10 cellular contexts compared by ENCODE assay signal in the genomic region with DNA sequence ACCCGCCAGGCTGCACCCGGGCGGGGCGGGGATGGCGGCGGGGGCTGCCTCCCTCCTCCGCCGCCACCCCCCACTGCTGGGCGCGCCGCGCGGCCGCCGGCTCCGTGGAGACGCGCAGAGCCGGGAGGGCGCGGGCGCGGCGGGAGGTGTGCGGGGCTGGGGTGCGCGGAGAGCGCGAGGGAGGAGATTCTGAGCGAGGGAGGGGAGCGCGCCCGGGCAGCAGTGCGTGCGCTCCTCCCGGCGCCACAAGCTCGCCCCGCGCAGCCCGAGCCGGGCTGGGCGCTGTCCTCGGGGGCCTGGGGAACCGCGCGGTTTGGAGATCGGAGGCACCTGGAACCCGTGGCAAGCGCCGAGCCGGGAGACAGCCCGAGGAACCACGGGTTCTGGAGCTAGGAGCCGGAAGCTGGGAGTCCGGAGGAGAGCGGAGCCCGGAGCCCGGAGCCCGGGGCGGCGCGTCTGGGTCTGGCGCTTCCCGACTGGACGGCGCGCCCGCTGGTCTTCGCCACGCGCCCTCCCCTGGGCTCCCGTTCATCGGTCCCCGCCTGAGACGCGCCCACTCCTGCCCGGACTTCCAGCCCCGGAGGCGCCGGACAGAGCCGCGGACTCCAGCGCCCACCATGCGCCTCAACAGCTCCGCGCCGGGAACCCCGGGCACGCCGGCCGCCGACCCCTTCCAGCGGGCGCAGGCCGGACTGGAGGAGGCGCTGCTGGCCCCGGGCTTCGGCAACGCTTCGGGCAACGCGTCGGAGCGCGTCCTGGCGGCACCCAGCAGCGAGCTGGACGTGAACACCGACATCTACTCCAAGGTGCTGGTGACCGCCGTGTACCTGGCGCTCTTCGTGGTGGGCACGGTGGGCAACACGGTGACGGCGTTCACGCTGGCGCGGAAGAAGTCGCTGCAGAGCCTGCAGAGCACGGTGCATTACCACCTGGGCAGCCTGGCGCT. TPM values are rescaled to one million over a fixed set of nuclear protein-coding genes. Genes with fewer than 3 reads are reported as not detected.
DNase-seq lines count a peak whose midpoint lies in the region; ATAC-seq, FAIRE-seq and TF ChIP-seq lines count a peak whose summit lies in the region.
"Had no signal": no experiment of that assay in that cellular context is flagged by ENCODE, and none has a peak within 500 bp of the region (broad histone marks: within the 10 kb centered on the region; RNA-seq: fewer than 3 reads in every experiment).

Gene NTSR1, plus strand, starts transcription at position 246 of the 946 bp plus-strand sequence. Its CDS starts 372 bp downstream, at position 618.

- TF ChIP-seq POLR2A in uterus (IDR thresholded peaks at IDR 0.05) (no peak), tibial nerve (IDR thresholded peaks at IDR 0.05) (no peak)

- H3K4me1 ChIP-seq in lower lobe of right lung (peaks cover 13% of the 10 kb centered on the region), uterus (no peaks in the 10 kb centered on the region), tibial nerve (peaks cover 0 to 27% (median 0%) of the 10 kb centered on the region in 4 donors)

- peak within 1 kb of the TSS; percentile 79 for H3K4me3 Mint-ChIP-seq in CD4-positive, alpha-beta T cell
- peak within 1 kb of the TSS; percentile 65 for H3K4me3 Mint-ChIP-seq in MCF 10A (ENCODE audit: unreplicated experiment)

- H3K36me3 ChIP-seq in lower lobe of right lung (no peaks in the 10 kb centered on the region), uterus (no peaks in the 10 kb centered on the region), tibial nerve (no peaks in the 10 kb centered on the region)

- WGBS in tibial nerve, 2 donors, result 10 to 13% methylated on average over 22 to 117 of the region's 124 CpGs

- no peaks in the 10 kb centered on the region for H3K36me3 Mint-ChIP-seq in CD4-positive, alpha-beta T cell (ENCODE audit: low read depth)
- H3K36me3 Mint-ChIP-seq in MCF 10A (ENCODE audit: insufficient read depth, unreplicated experiment), result no peaks in the 10 kb centered on the region
- H3K36me3 Mint-ChIP-seq: activated naive CD4-positive, alpha-beta T cell treated with anti-CD3 and anti-CD28 coated beads, Interleukin-2, amount 50 U/mL, for 72 hours had no signal

- no peaks in the 10 kb centered on the region for H3K9me3 ChIP-seq in CD4-positive, alpha-beta T cell (ENCODE audit: control insufficient read depth, low read length)
- no peaks in the 10 kb centered on the region for H3K9me3 ChIP-seq in lower lobe of right lung
- H3K9me3 ChIP-seq in uterus, result no peaks in the 10 kb centered on the region
- peaks cover 0 to under 1% (median 0%) of the 10 kb centered on the region in 4 donors for H3K9me3 ChIP-seq in tibial nerve

- peak; percentile 94 for FAIRE-seq in HTR-8/SVneo (lab: Jason Lieb, UNC)

- no peak for DNase-seq in CD4-positive, alpha-beta T cell
- DNase-seq in HTR-8/SVneo (ENCODE audit: insufficient read length, low spot score), result no peak
- DNase-seq in MCF 10A (ENCODE audit: unreplicated experiment), result no peak
- DNase-seq in lower lobe of right lung, result no peak
- DNase-seq in uterus, result no peak
- DNase-seq in RKO (ENCODE audit: low spot score), result no peak
- DNase-seq in tibial nerve (ENCODE audit: low spot score in 2 of 2), result no peak
- no peak for DNase-seq in NCI-H510A treated with DMSO at 0.1 percent for 48 hours (lab: John Stamatoyannopoulos, UW)
- DNase-seq: NCI-H1930 had no signal

- no peaks in the 10 kb centered on the region for H3K9me3 Mint-ChIP-seq in CD4-positive, alpha-beta T cell
- no peaks in the 10 kb centered on the region for H3K9me3 Mint-ChIP-seq in MCF 10A (ENCODE audit: unreplicated experiment)
- H3K9me3 Mint-ChIP-seq: activated naive CD4-positive, alpha-beta T cell treated with anti-CD3 and anti-CD28 coated beads, Interleukin-2, amount 50 U/mL, for 72 hours had no signal

- peak within 1 kb of the TSS; percentile 17 for H3K4me3 ChIP-seq in lower lobe of right lung
- H3K4me3 ChIP-seq in uterus, result no peak within 1 kb of the TSS
- H3K4me3 ChIP-seq in tibial nerve, result peak within 1 kb of the TSS in 1 of 4 donors; percentile 10

- POLR2A ChIA-PET in CD4-positive, alpha-beta T cell (lab: Charles Lee), result interaction anchor here (1.9 to 4.3 kb wide), 2 partner anchors 31 to 86 kb away, joined by 9 to 17 read pairs; partner anchors contain the start of gene MRGBP
- POLR2A ChIA-PET in MCF 10A (lab: Yijun Ruan, JAX), result interaction anchor here (0.9 to 2.0 kb wide), 3 partner anchors 31 to 82 kb away, joined by 3 to 6 read pairs (median 4); no protein-coding TSS in a partner anchor

- peak; percentile 56 for ATAC-seq in CD4-positive, alpha-beta T cell (ENCODE audit: poor library complexity)
- ATAC-seq in lower lobe of right lung, result no peak

- H3K27me3 Mint-ChIP-seq in CD4-positive, alpha-beta T cell, result peaks cover 14% of the 10 kb centered on the region
- H3K27me3 Mint-ChIP-seq in MCF 10A (ENCODE audit: insufficient read depth, unreplicated experiment), result no peaks in the 10 kb centered on the region

- no peak within 1 kb of the TSS for H3K27ac ChIP-seq in CD4-positive, alpha-beta T cell (ENCODE audit: low read depth, low read length)
- H3K27ac ChIP-seq in lower lobe of right lung (no peak within 1 kb of the TSS), uterus (no peak within 1 kb of the TSS), tibial nerve (no peak within 1 kb of the TSS)

- H3K4me1 Mint-ChIP-seq in CD4-positive, alpha-beta T cell (ENCODE audit: low read depth), result peaks cover 6% of the 10 kb centered on the region
- peaks cover 42% of the 10 kb centered on the region for H3K4me1 Mint-ChIP-seq in MCF 10A (ENCODE audit: insufficient read depth, unreplicated experiment)

- TF ChIP-seq EP300 in tibial nerve (IDR thresholded peaks at IDR 0.05), result no peak

- CTCF ChIA-PET in CD4-positive, alpha-beta T cell (lab: Charles Lee), result no interaction called here
- CTCF ChIA-PET in MCF 10A (lab: Yijun Ruan, JAX), result interaction anchor here (0.6 to 2.0 kb wide), 3 partner anchors 83 to 1459 kb away, joined by 3 to 8 read pairs (median 3); no protein-coding TSS in a partner anchor

- intact Hi-C loops in CD4-positive, alpha-beta T cell (cut with DNase I, micrococcal nuclease), result no loop called here
- intact Hi-C loops in MCF 10A (cut with micrococcal nuclease), result loop anchor here (10.0 kb wide), 1 partner anchor 54 kb away; no protein-coding TSS in a partner anchor
- intact Hi-C loops in lower lobe of right lung (cut with DNase I), result no loop called here
- intact Hi-C loops in uterus (cut with DNase I; ENCODE audit: low total_unique reads), result no loop called here

- H3K27me3 ChIP-seq in CD4-positive, alpha-beta T cell (ENCODE audit: control insufficient read depth, insufficient read depth, low read length), result peaks cover 29% of the 10 kb centered on the region
- peaks cover 81% of the 10 kb centered on the region for H3K27me3 ChIP-seq in lower lobe of right lung (ENCODE audit: low read depth)
- H3K27me3 ChIP-seq in uterus, result peaks cover 0 to 8% of the 10 kb centered on the region in 2 donors
- H3K27me3 ChIP-seq in tibial nerve, result peaks cover 0 to 60% of the 10 kb centered on the region in 2 donors

- no peak for TF ChIP-seq CTCF in CD4-positive, alpha-beta T cell (IDR thresholded peaks at IDR 0.05)
- TF ChIP-seq CTCF in MCF 10A (IDR thresholded peaks at IDR 0.05; ENCODE audit: unreplicated experiment), result no peak
- TF ChIP-seq CTCF in lower lobe of right lung (IDR thresholded peaks at IDR 0.05), result no peak
- no peak for TF ChIP-seq CTCF in uterus (IDR thresholded peaks at IDR 0.05)
- no peak for TF ChIP-seq CTCF in tibial nerve (IDR thresholded peaks at IDR 0.05)

- BruUV-seq in MCF 10A (replicated peaks; lab: Mats Ljungman, UMichigan), result no TSS peak

- peak within 1 kb of the TSS; percentile 35 for H3K27ac Mint-ChIP-seq in CD4-positive, alpha-beta T cell
- H3K27ac Mint-ChIP-seq in MCF 10A (ENCODE audit: low read depth, unreplicated experiment), result no peak within 1 kb of the TSS
- H3K27ac Mint-ChIP-seq: activated naive CD4-positive, alpha-beta T cell treated with anti-CD3 and anti-CD28 coated beads, Interleukin-2, amount 50 U/mL, for 72 hours had no signal

RNA-seq across cellular contexts. Expression of gene NTSR1, which starts in this region (rescaled TPM):
- total RNA-seq in CD4-positive, alpha-beta T cell, result under 1 TPM; 0.55 to 0.56 TPM
- 4.5 and 6.2 TPM in 2 replicates for total RNA-seq in MCF 10A (2022)
- not detected for total RNA-seq in lower lobe of right lung
- total RNA-seq in uterus, result not detected
- under 1 TPM in 1 of 4 donors, not detected in 3; 0.30 TPM for total RNA-seq in tibial nerve
- total RNA-seq: activated naive CD4-positive, alpha-beta T cell treated with anti-CD3 and anti-CD28 coated beads, Interleukin-2, amount 50 U/mL, for 72 hours had no signal

Comparison
In these comparisons a context has a peak if more than half of its experiments do, and no peak if none do; other contexts are left out.
1. Peak in ATAC-seq in CD4-positive, alpha-beta T cell; RNA of the gene not detected or under 1 TPM.